12 cellular contexts compared by ENCODE assay signal in the genomic region with DNA sequence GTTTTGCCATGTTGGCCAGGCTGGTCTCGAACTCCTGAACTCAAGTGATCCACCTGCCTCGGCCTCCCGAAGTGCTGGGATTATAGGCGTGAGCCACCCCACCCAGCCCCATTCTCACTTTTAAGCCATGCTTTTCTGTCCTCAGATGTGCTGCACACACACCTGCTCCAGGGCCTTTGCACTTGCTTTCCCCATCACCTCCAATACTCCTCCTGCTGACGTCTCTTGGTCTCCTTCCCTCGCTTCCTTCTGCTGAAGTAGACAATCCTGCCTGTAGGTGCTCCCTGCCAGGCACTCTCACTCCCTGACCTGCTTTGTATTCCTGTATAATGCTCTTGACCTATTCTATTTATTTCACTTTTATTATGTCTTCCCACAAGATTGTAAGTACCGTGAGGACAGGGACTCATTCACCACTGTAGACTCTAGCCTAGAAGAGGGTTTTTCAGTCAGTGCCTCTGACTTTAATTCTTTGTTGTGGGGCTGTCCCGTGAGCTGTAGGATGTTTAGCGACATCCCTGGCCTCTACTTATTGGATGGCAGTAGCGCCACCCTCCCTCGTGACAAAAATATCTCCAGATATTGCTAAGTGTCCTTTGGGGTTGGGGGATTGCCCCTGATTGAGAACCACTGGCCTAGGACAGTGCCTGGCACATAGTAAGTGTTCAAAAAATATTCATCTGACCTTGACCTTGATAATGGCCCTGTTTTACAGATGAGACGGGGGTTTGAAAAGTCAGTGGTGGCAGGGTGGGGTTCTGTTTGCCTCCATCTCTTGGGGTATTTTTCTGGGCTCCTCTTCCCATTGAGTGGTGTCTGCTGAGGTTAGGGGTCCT. TPM values are rescaled to one million over a fixed set of nuclear protein-coding genes. Genes with fewer than 3 reads are reported as not detected.
DNase-seq lines count a peak whose midpoint lies in the region; ATAC-seq and TF ChIP-seq lines count a peak whose summit lies in the region.
"Had no signal": no experiment of that assay in that cellular context is flagged by ENCODE, and none has a peak within 500 bp of the region (broad histone marks: within the 10 kb centered on the region; RNA-seq: fewer than 3 reads in every experiment).

No MANE protein-coding gene starts in this region.

- H3K27ac ChIP-seq in left ventricle myocardium inferior (replicated peaks) (peak overlapping the region; percentile 94), right lobe of liver (peak overlapping the region; percentile 74 to 99 (median 98)), transverse colon (peak overlapping the region; percentile 55 to 81 (median 73))

- WGBS in right lobe of liver (ENCODE audit: insufficient coverage, low coverage, low lambda C conversion rate, missing lambda C conversion rate): 64% methylated on average over 8 of the region's 12 CpGs
- 85 to 89% methylated on average over 9 to 12 of the region's 12 CpGs for WGBS in transverse colon (ENCODE audit: low coverage in 1 of 2), 2 donors

- no peak for TF ChIP-seq EP300 in transverse colon (IDR thresholded peaks at IDR 0.05; ENCODE audit: low read depth)

- TF ChIP-seq CTCF in left ventricle myocardium inferior (IDR thresholded peaks at IDR 0.05; ENCODE audit: borderline replicate concordance) (no peak), right lobe of liver (IDR thresholded peaks at IDR 0.05) (no peak), transverse colon (IDR thresholded peaks at IDR 0.05) (no peak)
- no peak for TF ChIP-seq CTCF in activated CD8-positive, alpha-beta T cell treated with anti-CD3 and anti-CD28 coated beads for 36 hours (IDR thresholded peaks at IDR 0.05)

- peak overlapping the region; percentile 98 for H3K27ac Mint-ChIP-seq in activated CD8-positive, alpha-beta T cell treated with anti-CD3 and anti-CD28 coated beads for 36 hours

- H3K4me1 Mint-ChIP-seq in activated CD8-positive, alpha-beta T cell treated with anti-CD3 and anti-CD28 coated beads for 36 hours (ENCODE audit: low read depth): peaks cover 71% of the 10 kb centered on the region

- no peak for DNase-seq in left ventricle myocardium inferior
- DNase-seq in Right ventricle myocardium superior: no peak
- peak; percentile 71 for DNase-seq in activated CD8-positive, alpha-beta T cell treated with anti-CD3 and anti-CD28 coated beads for 36 hours
- DNase-seq in right lobe of liver: no peak
- DNase-seq in transverse colon: no peak
- DNase-seq in islet precursor cell: no peak
- no peak for DNase-seq in NCI-H1694 (lab: John Stamatoyannopoulos, UW)
- DNase-seq in NCI-H1417 (lab: John Stamatoyannopoulos, UW): no peak
- DNase-seq: activated gamma-delta T cell, KBM-7, NCI-H146, NCI-H526 treated with DMSO at 0.1 percent for 48 hours had no signal

- CTCF ChIA-PET in activated CD8-positive, alpha-beta T cell treated with anti-CD3 and anti-CD28 coated beads for 36 hours (lab: Charles Lee): interaction anchor here (1.3 to 1.4 kb wide), 3 partner anchors 17 to 47 kb away, joined by 3 to 4 read pairs (median 3); no protein-coding TSS in a partner anchor

- H3K36me3 ChIP-seq in left ventricle myocardium inferior (no peaks in the 10 kb centered on the region), right lobe of liver (no peaks in the 10 kb centered on the region), transverse colon (no peaks in the 10 kb centered on the region)

- H3K4me3 Mint-ChIP-seq in activated CD8-positive, alpha-beta T cell treated with anti-CD3 and anti-CD28 coated beads for 36 hours: peak overlapping the region; percentile 67

- H3K9me3 Mint-ChIP-seq in activated CD8-positive, alpha-beta T cell treated with anti-CD3 and anti-CD28 coated beads for 36 hours: peaks cover 6% of the 10 kb centered on the region

- H3K27me3 ChIP-seq in left ventricle myocardium inferior (ENCODE audit: low read depth) (peaks cover 13% of the 10 kb centered on the region), right lobe of liver (no peaks in the 10 kb centered on the region), transverse colon (no peaks in the 10 kb centered on the region)

- intact Hi-C loops in left ventricle myocardium inferior (cut with micrococcal nuclease) (no loop called here), Right ventricle myocardium superior (cut with DNase I) (no loop called here), right lobe of liver (cut with DNase I) (no loop called here), transverse colon (cut with DNase I; ENCODE audit: low total_unique reads) (no loop called here)
- intact Hi-C loops in activated CD8-positive, alpha-beta T cell treated with anti-CD3 and anti-CD28 coated beads for 36 hours (cut with micrococcal nuclease): no loop called here

- H3K4me3 ChIP-seq in left ventricle myocardium inferior (no peak overlapping the region), right lobe of liver (no peak overlapping the region), transverse colon (no peak overlapping the region)

- ATAC-seq in Right ventricle myocardium superior (ENCODE audit: poor library complexity) (no peak), right lobe of liver (no peak)
- peak; percentile 28 for ATAC-seq in activated CD8-positive, alpha-beta T cell treated with anti-CD3 and anti-CD28 coated beads for 36 hours

- in situ Hi-C loops in transverse colon (cut with MboI; ENCODE audit: low pct_ligation_motif_present in 1 of 4, low pct_unique_long_range_greater_than_20kb in 1 of 4, low sequenced_read_pairs in 3 of 4): no loop called here

- TF ChIP-seq POLR2A in right lobe of liver (IDR thresholded peaks at IDR 0.05) (no peak), transverse colon (IDR thresholded peaks at IDR 0.05) (no peak)

- no peaks in the 10 kb centered on the region for H3K27me3 Mint-ChIP-seq in activated CD8-positive, alpha-beta T cell treated with anti-CD3 and anti-CD28 coated beads for 36 hours

- peaks cover 97% of the 10 kb centered on the region for H3K4me1 ChIP-seq in left ventricle myocardium inferior
- H3K4me1 ChIP-seq in right lobe of liver: peaks cover 3 to 42% (median 18%) of the 10 kb centered on the region in 4 donors
- H3K4me1 ChIP-seq in transverse colon: peaks cover 0 to 51% (median 25%) of the 10 kb centered on the region in 4 donors

- H3K9me3 ChIP-seq in left ventricle myocardium inferior (replicated peaks) (no peaks in the 10 kb centered on the region), right lobe of liver (no peaks in the 10 kb centered on the region), transverse colon (no peaks in the 10 kb centered on the region)

- peaks cover 76% of the 10 kb centered on the region for H3K36me3 Mint-ChIP-seq in activated CD8-positive, alpha-beta T cell treated with anti-CD3 and anti-CD28 coated beads for 36 hours (ENCODE audit: low read depth)

- POLR2A ChIA-PET in activated CD8-positive, alpha-beta T cell treated with anti-CD3 and anti-CD28 coated beads for 36 hours (lab: Charles Lee): interaction anchor here (1.0 to 1.1 kb wide), 2 partner anchors 10 to 264 kb away, joined by 3 to 4 read pairs; no protein-coding TSS in a partner anchor

RNA-seq across cellular contexts. Expression of a gene that starts 4.6 kb away (rescaled TPM):
- total RNA-seq in left ventricle myocardium inferior: 16.2 TPM
- 13.7 TPM for total RNA-seq in Right ventricle myocardium superior
- 100 to 1,000 TPM; 173 to 191 TPM for total RNA-seq in activated CD8-positive, alpha-beta T cell treated with anti-CD3 and anti-CD28 coated beads for 36 hours
- 10 to 100 TPM; 12.9 to 56.9 (median 26.5) TPM for total RNA-seq in right lobe of liver
- total RNA-seq in transverse colon: 10 to 100 TPM; 11.1 to 17.3 (median 15.3) TPM

RNA-seq across cellular contexts. Expression of a gene that starts 58.4 kb away (rescaled TPM):
- total RNA-seq in left ventricle myocardium inferior: 71.6 TPM
- total RNA-seq in Right ventricle myocardium superior: 63.3 TPM
- 10 to 100 TPM; 28.1 to 30.7 TPM for total RNA-seq in activated CD8-positive, alpha-beta T cell treated with anti-CD3 and anti-CD28 coated beads for 36 hours
- total RNA-seq in right lobe of liver: 10 to 100 TPM; 25.9 to 36.9 (median 30.8) TPM
- total RNA-seq in transverse colon: 100 to 1,000 TPM; 101 to 136 (median 116) TPM
